In genomic region chr1:160437432-160438319, GRCh38 we compare ENCODE assay signal across 8 cellular contexts. TPM values are rescaled to one million over a fixed set of nuclear protein-coding genes. Genes with fewer than 3 reads are reported as not detected.
DNase-seq lines count a peak whose midpoint lies in the region; ATAC-seq, FAIRE-seq and TF ChIP-seq lines count a peak whose summit lies in the region.

No MANE protein-coding gene starts in this region.

- peak overlapping the region; percentile 84 for H3K4me3 Mint-ChIP-seq in activated naive CD8-positive, alpha-beta T cell

- DNase-seq in HepG2 (ENCODE audit: low spot score) (no peak), upper lobe of right lung (no peak), GM10266 (ENCODE audit: extremely low spot score) (no peak), occipital lobe (lab: John Stamatoyannopoulos, UW) (no peak), NCI-H446 (lab: John Stamatoyannopoulos, UW) (no peak)

- H3K27me3 ChIP-seq in liver (ENCODE audit: control insufficient read depth in 4 of 4, insufficient read depth in 4 of 4, low read length in 3 of 4) (no peaks in the 10 kb centered on the region), HepG2 (ENCODE audit: control insufficient read depth in 1 of 2, insufficient read depth in 2 of 2, low read length in 2 of 2) (no peaks in the 10 kb centered on the region), upper lobe of right lung (no peaks in the 10 kb centered on the region)

- in situ Hi-C loops in HepG2 (cut with HindIII; ENCODE audit: extremely low pct_ligation_motif_present, low pct_unique_long_range_greater_than_20kb) = no loop called here

- WGBS in liver = 27% methylated on average over 4 of the region's 4 CpGs
- 27% methylated on average over 4 of the region's 4 CpGs for WGBS in HepG2 (ENCODE audit: low lambda C conversion rate)

- H3K4me3 ChIP-seq in liver (ENCODE audit: low read depth in 1 of 3, low read length in 3 of 3) (peak overlapping the region; percentile 27 to 50 (median 33)), HepG2 (replicated peaks in 1 of 3; ENCODE audit: insufficient read depth in 1 of 3, low read depth in 2 of 3, low read length in 3 of 3) (no peak overlapping the region), upper lobe of right lung (peak overlapping the region; percentile 28)

- peak in 1 of 2 donors; percentile 7 for TF ChIP-seq RAD21 in liver (IDR thresholded peaks at IDR 0.05)
- no peak for TF ChIP-seq RAD21 in HepG2 (CRISPR knock-in tag; IDR thresholded peaks at IDR 0.05)

- H4K20me1 ChIP-seq in HepG2 (ENCODE audit: insufficient read depth, low read length) = no peaks in the 10 kb centered on the region

- TF ChIP-seq CTCF in liver (IDR thresholded peaks at IDR 0.05; ENCODE audit: low read depth, low read length, missing input control) = no peak
- no peak for TF ChIP-seq CTCF in HepG2 (CRISPR knock-in tag; IDR thresholded peaks at IDR 0.05)
- TF ChIP-seq CTCF in upper lobe of right lung (IDR thresholded peaks at IDR 0.05) = no peak
- no peak for TF ChIP-seq CTCF in GM10266 (IDR thresholded peaks at IDR 0.05; ENCODE audit: control insufficient read depth, insufficient read depth, low read depth, missing control alignments)

- H3K27ac ChIP-seq in liver (ENCODE audit: low read depth in 1 of 2, low read length in 2 of 2) = peak overlapping the region; percentile 32 to 34
- no peak overlapping the region for H3K27ac ChIP-seq in HepG2 (ENCODE audit: extremely low read length, insufficient read depth, low read length)
- peak overlapping the region; percentile 63 for H3K27ac ChIP-seq in upper lobe of right lung

- no peak for TF ChIP-seq POLR2A in HepG2 (IDR thresholded peaks at IDR 0.05; ENCODE audit: insufficient read depth in 1 of 2, low read depth in 2 of 2, low read length in 2 of 2)

- H3K79me2 ChIP-seq in HepG2 (ENCODE audit: insufficient read depth, low read length) = no peaks in the 10 kb centered on the region

- CTCF ChIA-PET in HepG2 (lab: Yijun Ruan, JAX; ENCODE audit: low intra/inter-chr PET ratio, low total read pairs) = no interaction called here

- intact Hi-C loops in HepG2 (cut with micrococcal nuclease; ENCODE audit: unreplicated experiment) = no loop called here
- intact Hi-C loops in upper lobe of right lung (cut with DNase I) = no loop called here

- no peak overlapping the region for H3K4me2 ChIP-seq in HepG2 (ENCODE audit: low read depth, low read length)

- no peak for FAIRE-seq in HepG2 (lab: Jason Lieb, UNC)

- H3K36me3 ChIP-seq in liver (ENCODE audit: control insufficient read depth in 4 of 4, insufficient read depth in 3 of 4, low read depth in 1 of 4, low read length in 3 of 4) (no peaks in the 10 kb centered on the region), HepG2 (replicated peaks in 1 of 2; ENCODE audit: control insufficient read depth in 1 of 2, insufficient read depth in 2 of 2, low read length in 2 of 2) (no peaks in the 10 kb centered on the region), upper lobe of right lung (no peaks in the 10 kb centered on the region)

- no peaks in the 10 kb centered on the region for H3K27me3 Mint-ChIP-seq in activated naive CD8-positive, alpha-beta T cell

- H3K36me3 Mint-ChIP-seq in activated naive CD8-positive, alpha-beta T cell = peaks cover 11% of the 10 kb centered on the region

- POLR2A ChIA-PET in HepG2 (lab: Yijun Ruan, JAX) = no interaction called here

- H3K4me1 ChIP-seq in liver (ENCODE audit: control insufficient read depth in 4 of 4, insufficient read depth in 4 of 4, low read length in 3 of 4) (peaks cover 0 to 4% (median under 1%) of the 10 kb centered on the region in 4 donors), HepG2 (ENCODE audit: insufficient read depth, low read length) (no peaks in the 10 kb centered on the region), upper lobe of right lung (no peaks in the 10 kb centered on the region)

- TF ChIP-seq EP300 in HepG2 (IDR thresholded peaks at IDR 0.05; ENCODE audit: low read depth in 2 of 2, low read length in 2 of 2) (no peak), HepG2 (CRISPR knock-in tag; IDR thresholded peaks at IDR 0.05; ENCODE audit: borderline replicate concordance) (no peak)

- H2AFZ ChIP-seq in HepG2 (ENCODE audit: low read length) = no peak overlapping the region

- H3K4me1 Mint-ChIP-seq in activated naive CD8-positive, alpha-beta T cell (ENCODE audit: low read depth) = peaks cover 45% of the 10 kb centered on the region

- peak overlapping the region; percentile 95 for H3K27ac Mint-ChIP-seq in activated naive CD8-positive, alpha-beta T cell

- ATAC-seq in HepG2 (no peak), HG03135 (IDR thresholded peaks at IDR 0.05; ENCODE audit: unreplicated experiment) (peak; percentile 81), upper lobe of right lung (peak; percentile 39)

- H3K9me3 Mint-ChIP-seq in activated naive CD8-positive, alpha-beta T cell (ENCODE audit: low read depth) = no peaks in the 10 kb centered on the region

- H3K9me3 ChIP-seq in liver (ENCODE audit: control insufficient read depth in 4 of 4, low read length in 3 of 4) (no peaks in the 10 kb centered on the region), HepG2 (ENCODE audit: low read length) (no peaks in the 10 kb centered on the region), upper lobe of right lung (no peaks in the 10 kb centered on the region)

- no TSS peak for BruUV-seq in HepG2 (replicated peaks; lab: Mats Ljungman, UMichigan)

- H3K9ac ChIP-seq in liver (ENCODE audit: low read depth in 1 of 2, low read length in 2 of 2) (peak overlapping the region; percentile 7 to 73), HepG2 (ENCODE audit: insufficient read depth, low read depth, low read length) (no peak overlapping the region)

TF ChIP-seq in liver, 16 proteins besides CTCF, POLR2A, EP300 and RAD21:
- TF ChIP-seq HNF4A (conservative IDR thresholded peaks at IDR 0.05) (peak in 1 of 2 donors; percentile 10), SP1 (IDR thresholded peaks at IDR 0.05) (peak; percentile 40), RXRA (IDR thresholded peaks at IDR 0.05) (no peak)

TF ChIP-seq in HepG2, 621 proteins besides CTCF, POLR2A, EP300 and RAD21 (continues in another document):
- no peak for TF ChIP-seq NR3C1 (CRISPR knock-in tag; IDR thresholded peaks at IDR 0.05)
- no peak for TF ChIP-seq TBL1XR1 (IDR thresholded peaks at IDR 0.05; ENCODE audit: borderline replicate concordance, low read length, partially characterized antibody)
- TF ChIP-seq, protein P1, sequence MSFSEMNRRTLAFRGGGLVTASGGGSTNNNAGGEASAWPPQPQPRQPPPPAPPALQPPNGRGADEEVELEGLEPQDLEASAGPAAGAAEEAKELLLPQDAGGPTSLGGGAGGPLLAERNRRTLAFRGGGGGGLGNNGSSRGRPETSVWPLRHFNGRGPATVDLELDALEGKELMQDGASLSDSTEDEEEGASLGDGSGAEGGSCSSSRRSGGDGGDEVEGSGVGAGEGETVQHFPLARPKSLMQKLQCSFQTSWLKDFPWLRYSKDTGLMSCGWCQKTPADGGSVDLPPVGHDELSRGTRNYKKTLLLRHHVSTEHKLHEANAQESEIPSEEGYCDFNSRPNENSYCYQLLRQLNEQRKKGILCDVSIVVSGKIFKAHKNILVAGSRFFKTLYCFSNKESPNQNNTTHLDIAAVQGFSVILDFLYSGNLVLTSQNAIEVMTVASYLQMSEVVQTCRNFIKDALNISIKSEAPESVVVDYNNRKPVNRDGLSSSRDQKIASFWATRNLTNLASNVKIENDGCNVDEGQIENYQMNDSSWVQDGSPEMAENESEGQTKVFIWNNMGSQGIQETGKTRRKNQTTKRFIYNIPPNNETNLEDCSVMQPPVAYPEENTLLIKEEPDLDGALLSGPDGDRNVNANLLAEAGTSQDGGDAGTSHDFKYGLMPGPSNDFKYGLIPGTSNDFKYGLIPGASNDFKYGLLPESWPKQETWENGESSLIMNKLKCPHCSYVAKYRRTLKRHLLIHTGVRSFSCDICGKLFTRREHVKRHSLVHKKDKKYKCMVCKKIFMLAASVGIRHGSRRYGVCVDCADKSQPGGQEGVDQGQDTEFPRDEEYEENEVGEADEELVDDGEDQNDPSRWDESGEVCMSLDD (CRISPR knock-in tag; IDR thresholded peaks at IDR 0.05; ENCODE audit: borderline replicate concordance) = no peak
- TF ChIP-seq GPN1 (CRISPR knock-in tag; IDR thresholded peaks at IDR 0.05; ENCODE audit: borderline replicate concordance) = no peak
- no peak for TF ChIP-seq RBM39 (IDR thresholded peaks at IDR 0.05; ENCODE audit: low read depth, low read length, poor library complexity, severe bottlenecking)
- TF ChIP-seq ZNF556 (CRISPR knock-in tag; IDR thresholded peaks at IDR 0.05; ENCODE audit: borderline replicate concordance) = no peak

RNA-seq across cellular contexts. Expression of gene VANGL2, which starts 37.3 kb away (rescaled TPM):
- 1 to 10 TPM in 1 of 2 donors, under 1 TPM in 1; 0.17 to 1.4 TPM for total RNA-seq in liver
- polyA plus RNA-seq in liver = under 1 TPM; 0.07 to 0.08 TPM
- total RNA-seq in HepG2 (2016; rRNA removed; fragmentation: Illumina TruSeq; extraction: Trizol) = not detected in 2 replicates
- total RNA-seq in HepG2 (2016; cell fraction: cytosol; rRNA removed; fragmentation: Illumina TruSeq; extraction: Trizol; ENCODE audit: low read depth) = not detected in 2 replicates
- 0.02 TPM in 1 of 2 replicates, not detected in the other for total RNA-seq in HepG2 (2016; cell fraction: insoluble cytoplasmic fraction; rRNA removed; fragmentation: Illumina TruSeq; extraction: Trizol)
- 0.03 TPM in 1 of 2 replicates, not detected in the other for total RNA-seq in HepG2 (2016; cell fraction: membrane; rRNA removed; fragmentation: Illumina TruSeq; extraction: Trizol)
- 0.16 TPM in 1 of 2 replicates, not detected in the other for total RNA-seq in HepG2 (2016; cell fraction: nucleus; rRNA removed; fragmentation: Illumina TruSeq; extraction: Trizol)
- polyA plus RNA-seq in HepG2 (2011; rRNA removed) = 0.09 and 0.18 TPM in 2 replicates
- polyA plus RNA-seq in HepG2 (2011; cell fraction: cytosol; rRNA removed) = 0.11 and 0.12 TPM in 2 replicates
- polyA plus RNA-seq in HepG2 (2011; cell fraction: nucleus; rRNA removed) = 0.16 and 0.21 TPM in 2 replicates
- polyA plus RNA-seq in HepG2 (2012) = 0.09 TPM in 1 of 2 replicates, not detected in the other
- not detected in 2 replicates for polyA plus RNA-seq in HepG2 (2016; cell fraction: cytosol; fragmentation: Illumina TruSeq; extraction: Trizol; ENCODE audit: low read depth)
- not detected in 2 replicates for polyA plus RNA-seq in HepG2 (2016; cell fraction: insoluble cytoplasmic fraction; fragmentation: Illumina TruSeq; extraction: Trizol; ENCODE audit: low read depth)
- polyA plus RNA-seq in HepG2 (2016; cell fraction: membrane; fragmentation: Illumina TruSeq; extraction: Trizol; ENCODE audit: low read depth) = 0.03 TPM in 1 of 2 replicates, not detected in the other
- 0.11 TPM in 2 replicates for polyA plus RNA-seq in HepG2 (2016; cell fraction: nucleus; fragmentation: Illumina TruSeq; extraction: Trizol; ENCODE audit: insufficient read depth, low read depth)
- 0.10 TPM in 1 of 2 replicates, not detected in the other for polyA minus RNA-seq in HepG2 (2011; rRNA and poly(A)+ RNA removed; ENCODE audit: low replicate concordance)
- polyA minus RNA-seq in HepG2 (2011; cell fraction: cytosol; rRNA and poly(A)+ RNA removed) = not detected in 2 replicates
- polyA minus RNA-seq in HepG2 (2011; cell fraction: nucleus; rRNA and poly(A)+ RNA removed) = 0.13 TPM in 1 of 2 replicates, not detected in the other
- total RNA-seq in upper lobe of right lung = 6.3 TPM
- 12.5 TPM for total RNA-seq in occipital lobe

Comparison
In these comparisons a context has a peak if more than half of its experiments do, and no peak if none do; other contexts are left out.
1. H3K4me3 ChIP-seq: peak in liver (3 of 3) and upper lobe of right lung (single experiment); none in HepG2 (0 of 3).